Comparison of ENCODE assay signal across 8 cellular contexts in genomic region chr10:21495002-21495685, GRCh38. TPM values are rescaled to one million over a fixed set of nuclear protein-coding genes. Genes with fewer than 3 reads are reported as not detected.
A peak's percentile ranks its signal among the peaks of the same experiment; 100 is the strongest.
DNase-seq lines count a peak whose midpoint lies in the region; ATAC-seq and TF ChIP-seq lines count a peak whose summit lies in the region.

No MANE protein-coding gene starts in this region.

- no peaks in the 10 kb centered on the region for H3K36me3 Mint-ChIP-seq in activated T-helper 2 cell treated with anti-CD3 and anti-CD28 coated beads, Interferon-gamma antibody, Interleukin-2, Interleukin-4, amounts not matched to agents 10 μg/mL and 5 μg/mL and 100 μg/mL, durations not matched to agents 14 hours and 24 hours and 36 hours (ENCODE audit: low read depth)

- H3K9me3 Mint-ChIP-seq in activated T-helper 2 cell treated with anti-CD3 and anti-CD28 coated beads, Interferon-gamma antibody, Interleukin-2, Interleukin-4, amounts not matched to agents 10 μg/mL and 5 μg/mL and 100 μg/mL, durations not matched to agents 14 hours and 24 hours and 36 hours = no peaks in the 10 kb centered on the region

- H3K27me3 Mint-ChIP-seq in activated T-helper 2 cell treated with anti-CD3 and anti-CD28 coated beads, Interferon-gamma antibody, Interleukin-2, Interleukin-4, amounts not matched to agents 10 μg/mL and 5 μg/mL and 100 μg/mL, durations not matched to agents 14 hours and 24 hours and 36 hours (ENCODE audit: low read depth) = peaks cover 72% of the 10 kb centered on the region

- no peak for TF ChIP-seq POLR2A in HCT116 (IDR thresholded peaks at IDR 0.05; ENCODE audit: borderline replicate concordance, extremely low read depth, insufficient read depth, insufficient read length)

- DNase-seq in AG20443 (ENCODE audit: low spot score) = peak; percentile 27
- DNase-seq in HCT116 (ENCODE audit: low read depth, low spot score) = no peak
- no peak for DNase-seq in activated T-helper 2 cell treated with anti-CD3 and anti-CD28 coated beads, Interferon-gamma antibody, Interleukin-2, Interleukin-4, amounts not matched to agents 10 μg/mL and 5 μg/mL and 100 μg/mL, durations not matched to agents 14 hours and 24 hours and 36 hours (ENCODE audit: low spot score)
- DNase-seq in HEK293T (ENCODE audit: extremely low spot score) = no peak
- no peak for DNase-seq in NCI-H2107 treated with DMSO at 0.1 percent for 48 hours (lab: John Stamatoyannopoulos, UW; ENCODE audit: unreplicated experiment)

- intact Hi-C loops in HCT116 (cut with micrococcal nuclease) = loop anchor here (5.0 kb wide), 3 partner anchors 203 to 1492 kb away; no protein-coding TSS in a partner anchor
- intact Hi-C loops in activated T-helper 2 cell treated with anti-CD3 and anti-CD28 coated beads, Interferon-gamma antibody, Interleukin-2, Interleukin-4, amounts not matched to agents 10 μg/mL and 5 μg/mL and 100 μg/mL, durations not matched to agents 14 hours and 24 hours and 36 hours (cut with micrococcal nuclease) = loop anchor here (1.0 to 10.0 kb wide), 8 partner anchors 37 to 1700 kb away; partner anchors contain the start of genes MLLT10 and PTF1A

- POLR2A ChIA-PET in HCT116 (lab: Charles Lee) (interaction anchor here (1.1 kb wide), 1 partner anchor 34 kb away, joined by 3 read pairs; no protein-coding TSS in a partner anchor), HEK293T (lab: Yijun Ruan, JAX) (interaction anchor here (1.3 to 3.2 kb wide), 11 partner anchors 14 to 236 kb away, joined by 4 to 56 read pairs (median 13); partner anchors contain the start of genes MLLT10 and SKIDA1)

- TF ChIP-seq RAD21 in HCT116 (IDR thresholded peaks at IDR 0.05; ENCODE audit: low read depth) = no peak

- H3K4me1 ChIP-seq in HCT116 (ENCODE audit: control insufficient read depth in 1 of 2, insufficient read depth in 2 of 2, low read length in 2 of 2) = peaks cover 2 to 20% of the 10 kb centered on the region in 2 experiments; a peak in 2 of 4 replicates
- peaks cover 22% of the 10 kb centered on the region for H3K4me1 ChIP-seq in iPS-18a (ENCODE audit: control insufficient read depth, low read depth, low read length)
- H3K4me1 ChIP-seq in stomach smooth muscle (ENCODE audit: control insufficient read depth, insufficient read depth, low read length) = peaks cover 19% of the 10 kb centered on the region

- BruUV-seq in HCT116 (replicated peaks; lab: Mats Ljungman, UMichigan) = TSS peak; percentile 41

- H2AFZ ChIP-seq in HCT116 (ENCODE audit: low read depth, low read length, poor library complexity, severe bottlenecking) = no peak overlapping the region

- H3K4me3 ChIP-seq in HCT116 (replicated peaks in 1 of 2; ENCODE audit: low read depth in 1 of 2, low read length in 2 of 2) (peak overlapping the region; percentile 8 to 80; a peak in 1 of 4 replicates), iPS-18a (ENCODE audit: low read length) (peak overlapping the region; percentile 73), stomach smooth muscle (ENCODE audit: low read length in 2 of 2) (peak overlapping the region; percentile 84 to 88)

- peaks cover 17% of the 10 kb centered on the region for H3K4me1 Mint-ChIP-seq in activated T-helper 2 cell treated with anti-CD3 and anti-CD28 coated beads, Interferon-gamma antibody, Interleukin-2, Interleukin-4, amounts not matched to agents 10 μg/mL and 5 μg/mL and 100 μg/mL, durations not matched to agents 14 hours and 24 hours and 36 hours (ENCODE audit: low read depth)

- ATAC-seq in HCT116 (no peak), GM21515 (IDR thresholded peaks at IDR 0.05; ENCODE audit: unreplicated experiment) (no peak)

- no peaks in the 10 kb centered on the region for H3K9me2 ChIP-seq in HCT116 (ENCODE audit: insufficient read depth)

- no peak for TF ChIP-seq CTCF in HCT116 (IDR thresholded peaks at IDR 0.05 in 2 of 3, conservative IDR thresholded peaks at IDR 0.05 in 1 of 3; ENCODE audit: borderline replicate concordance in 1 of 3, insufficient read depth in 1 of 3, low read depth in 2 of 3, low read length in 2 of 3)

- H3K9ac ChIP-seq in HCT116 (ENCODE audit: low read length) (peak overlapping the region; percentile 71; the same call in 1 of the 2 replicates), iPS-18a (ENCODE audit: low read length) (peak overlapping the region; percentile 47), stomach smooth muscle (ENCODE audit: low read length in 2 of 2) (peak overlapping the region; percentile 43 to 56)

- no peaks in the 10 kb centered on the region for H4K20me1 ChIP-seq in HCT116 (ENCODE audit: insufficient read depth)

- peak overlapping the region; percentile 90 for H3K4me2 ChIP-seq in HCT116 (ENCODE audit: low read length)

- H3K36me3 ChIP-seq in HCT116 (ENCODE audit: control insufficient read depth in 1 of 2, insufficient read depth in 2 of 2, low read length in 2 of 2) (no peaks in the 10 kb centered on the region), iPS-18a (ENCODE audit: control insufficient read depth, low read depth, low read length) (no peaks in the 10 kb centered on the region), stomach smooth muscle (ENCODE audit: control insufficient read depth in 2 of 2, insufficient read depth in 2 of 2, low read length in 2 of 2) (no peaks in the 10 kb centered on the region)

- H3K27ac Mint-ChIP-seq in activated T-helper 2 cell treated with anti-CD3 and anti-CD28 coated beads, Interferon-gamma antibody, Interleukin-2, Interleukin-4, amounts not matched to agents 10 μg/mL and 5 μg/mL and 100 μg/mL, durations not matched to agents 14 hours and 24 hours and 36 hours = no peak overlapping the region

- H3K9me3 ChIP-seq in HCT116 (ENCODE audit: control insufficient read depth in 1 of 2, insufficient read depth in 1 of 2, low read depth in 1 of 2, low read length in 2 of 2) = no peaks in the 10 kb centered on the region
- no peaks in the 10 kb centered on the region for H3K9me3 ChIP-seq in iPS-18a (ENCODE audit: control insufficient read depth, low read depth, low read length)
- H3K9me3 ChIP-seq in stomach smooth muscle (ENCODE audit: control insufficient read depth in 2 of 2, low read length in 2 of 2) = no peaks in the 10 kb centered on the region

- no peaks in the 10 kb centered on the region for H3K79me2 ChIP-seq in HCT116 (ENCODE audit: insufficient read depth, low read length)

- peak overlapping the region; percentile 84 for H3K4me3 Mint-ChIP-seq in activated T-helper 2 cell treated with anti-CD3 and anti-CD28 coated beads, Interferon-gamma antibody, Interleukin-2, Interleukin-4, amounts not matched to agents 10 μg/mL and 5 μg/mL and 100 μg/mL, durations not matched to agents 14 hours and 24 hours and 36 hours (ENCODE audit: low read depth)

- H3K27me3 ChIP-seq in HCT116 (ENCODE audit: insufficient read depth, low read length) = peaks cover 3% of the 10 kb centered on the region; the same call in 1 of the 2 replicates
- peaks cover 29% of the 10 kb centered on the region for H3K27me3 ChIP-seq in iPS-18a (ENCODE audit: control insufficient read depth, insufficient read depth, low read length)
- peaks cover 0 to 3% of the 10 kb centered on the region in 2 donors for H3K27me3 ChIP-seq in stomach smooth muscle (ENCODE audit: control insufficient read depth in 1 of 2, insufficient read depth in 2 of 2, low read length in 2 of 2)

- H3K27ac ChIP-seq in HCT116 (ENCODE audit: low read depth, low read length) (no peak overlapping the region; the same call in 1 of the 2 replicates), iPS-18a (ENCODE audit: low read length) (no peak overlapping the region), stomach smooth muscle (ENCODE audit: low read length) (no peak overlapping the region)

- RAD21 ChIA-PET in HCT116 (lab: Charles Lee; ENCODE audit: low non-redundant PET in 1 of 2, low total read pairs in 2 of 2, uncharacterized antibody in 2 of 2, unreplicated experiment in 2 of 2) = interaction anchor here (1.0 to 1.4 kb wide), 3 partner anchors 230 to 256 kb away, joined by 3 to 4 read pairs (median 4); no protein-coding TSS in a partner anchor

- CTCF ChIA-PET in HCT116 (lab: Charles Lee) (interaction anchor here (1.7 to 3.0 kb wide), 5 partner anchors 23 to 459 kb away, joined by 5 to 17 read pairs (median 15); no protein-coding TSS in a partner anchor), HEK293T (lab: Yijun Ruan, JAX) (interaction anchor here (0.9 to 2.7 kb wide), 6 partner anchors 17 to 506 kb away, joined by 3 to 21 read pairs (median 4); no protein-coding TSS in a partner anchor)

TF ChIP-seq in HCT116, 20 proteins besides CTCF, POLR2A, EP300 and RAD21 (continues in another document):
- no peak for TF ChIP-seq SRF (IDR thresholded peaks at IDR 0.05; ENCODE audit: low read depth)
- no peak for TF ChIP-seq SIN3A (IDR thresholded peaks at IDR 0.05; ENCODE audit: low read depth)
- no peak for TF ChIP-seq JUND (IDR thresholded peaks at IDR 0.05)
- no peak for TF ChIP-seq ZFX (IDR thresholded peaks at IDR 0.05)
- no peak for TF ChIP-seq FOSL1 (IDR thresholded peaks at IDR 0.05; ENCODE audit: low read depth)
- TF ChIP-seq MAX (IDR thresholded peaks at IDR 0.05) = no peak
- TF ChIP-seq TCF7L2 (IDR thresholded peaks at IDR 0.05; ENCODE audit: borderline replicate concordance, extremely low read depth, insufficient read depth, insufficient read length) = no peak

TF ChIP-seq in HEK293T, 16 proteins besides CTCF, POLR2A, EP300 and RAD21:
- TF ChIP-seq ELF4 (IDR thresholded peaks at IDR 0.05) (no peak), SUZ12 (IDR thresholded peaks at IDR 0.05) (no peak), LEF1 (IDR thresholded peaks at IDR 0.05; ENCODE audit: borderline replicate concordance) (no peak), PKNOX1 (IDR thresholded peaks at IDR 0.05) (no peak), ARNT (IDR thresholded peaks at IDR 0.05) (no peak)

RNA-seq across cellular contexts. Expression of gene SKIDA1, which starts 30.3 kb away (rescaled TPM):
- total RNA-seq in HCT116 (2021; ENCODE audit: unreplicated experiment) = 0.34 TPM
- polyA plus RNA-seq in HCT116 (2012) = 0.12 and 0.20 TPM in 2 replicates
- total RNA-seq in activated T-helper 2 cell treated with anti-CD3 and anti-CD28 coated beads, Interferon-gamma antibody, Interleukin-2, Interleukin-4, amounts not matched to agents 10 μg/mL and 5 μg/mL and 100 μg/mL, durations not matched to agents 14 hours and 24 hours and 36 hours = 0.11 TPM in 2 replicates

RNA-seq across cellular contexts. Expression of gene MLLT10, which starts 38.9 kb away (rescaled TPM):
- total RNA-seq in HCT116 (2021; ENCODE audit: unreplicated experiment) = 45.2 TPM
- 17.3 and 25.3 TPM in 2 replicates for polyA plus RNA-seq in HCT116 (2012)
- 45.4 and 47.4 TPM in 2 replicates for total RNA-seq in activated T-helper 2 cell treated with anti-CD3 and anti-CD28 coated beads, Interferon-gamma antibody, Interleukin-2, Interleukin-4, amounts not matched to agents 10 μg/mL and 5 μg/mL and 100 μg/mL, durations not matched to agents 14 hours and 24 hours and 36 hours
